In the genomic region with DNA sequence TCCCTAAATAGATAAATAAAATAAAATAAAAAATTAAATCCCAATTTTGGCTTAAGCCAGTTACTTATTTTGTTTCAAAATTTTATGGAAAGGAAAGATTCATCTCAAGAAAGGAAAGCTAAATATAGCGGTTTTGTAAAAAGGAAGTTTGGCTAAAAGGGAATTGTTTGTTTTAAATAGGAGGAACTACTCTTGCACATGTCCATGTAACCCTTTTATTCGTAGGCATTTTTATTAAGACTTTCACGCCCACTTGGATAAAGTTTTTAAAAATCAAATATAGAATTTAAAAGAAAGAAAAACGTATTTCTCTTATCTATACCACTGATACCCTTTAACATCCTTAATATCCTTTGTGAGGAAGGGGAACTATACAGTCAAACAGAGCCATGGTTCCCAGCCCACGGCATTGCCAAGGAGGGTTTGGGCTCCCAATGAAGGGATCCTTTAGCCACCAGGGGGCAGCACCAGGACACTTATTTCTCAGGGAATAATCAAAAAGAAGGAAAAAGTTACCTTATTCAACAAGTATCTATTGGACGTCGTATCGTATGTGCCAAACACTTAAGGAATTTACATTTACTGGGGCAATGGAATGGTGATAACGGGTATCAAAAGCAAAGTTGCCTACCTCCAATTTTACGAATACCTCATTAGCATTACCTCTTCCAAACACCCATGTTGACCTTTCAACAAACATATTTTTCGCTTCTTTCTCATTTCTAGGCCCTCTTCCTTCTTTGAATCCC, we compare ENCODE assay signal across 8 cellular contexts. TPM values are rescaled to one million over a fixed set of nuclear protein-coding genes. Genes with fewer than 3 reads are reported as not detected.
DNase-seq lines count a peak whose midpoint lies in the region; ATAC-seq and TF ChIP-seq lines count a peak whose summit lies in the region.

No MANE protein-coding gene starts in this region.

- CTCF ChIA-PET in HEK293 (lab: Yijun Ruan, JAX): interaction anchor here (0.6 to 0.9 kb wide), 3 partner anchors 10 to 256 kb away, joined by 3 to 4 read pairs (median 3); no protein-coding TSS in a partner anchor

- H3K27ac ChIP-seq in HEK293 (ENCODE audit: extremely low read depth, low read depth, low read length) (no peak overlapping the region), gastrocnemius medialis (no peak overlapping the region)

- H3K4me3 ChIP-seq in HEK293 (ENCODE audit: low read depth, low read length) (no peak overlapping the region), gastrocnemius medialis (peak overlapping the region in 3 of 4 donors; percentile 11 to 27 (median 14))

- no peaks in the 10 kb centered on the region for H3K27me3 ChIP-seq in gastrocnemius medialis

- TF ChIP-seq POLR2A in gastrocnemius medialis (IDR thresholded peaks at IDR 0.05): no peak

- POLR2A ChIA-PET in HEK293 (lab: Yijun Ruan, JAX): no interaction called here

- TF ChIP-seq CTCF in HEK293 (tag by site-specific recombination; IDR thresholded peaks at IDR 0.05): peak; percentile 50
- peak; percentile 74 to 93 (median 85) for TF ChIP-seq CTCF in gastrocnemius medialis (IDR thresholded peaks at IDR 0.05 in 4 of 5, conservative IDR thresholded peaks at IDR 0.05 in 1 of 5)

- H3K9me3 ChIP-seq in HEK293 (ENCODE audit: control insufficient read depth, insufficient read depth, low read depth, low read length) (no peaks in the 10 kb centered on the region), gastrocnemius medialis (no peaks in the 10 kb centered on the region)

- ATAC-seq in gastrocnemius medialis: peak; percentile 85 to 86
- no peak for ATAC-seq in GM18520 (IDR thresholded peaks at IDR 0.05; ENCODE audit: unreplicated experiment)

- in situ Hi-C loops in gastrocnemius medialis (cut with MboI; ENCODE audit: low sequenced_read_pairs in 4 of 4): loop anchor here in 3 of 4 donors (5.0 to 10.0 kb wide), 4 partner anchors 130 to 193 kb away; a partner anchor contains a TSS

- no peaks in the 10 kb centered on the region for H3K36me3 ChIP-seq in HEK293 (ENCODE audit: control insufficient read depth in 2 of 2, insufficient read depth in 1 of 2, low read length in 2 of 2)
- no peaks in the 10 kb centered on the region for H3K36me3 ChIP-seq in gastrocnemius medialis

- H3K4me1 ChIP-seq in HEK293 (ENCODE audit: control insufficient read depth, insufficient read depth, low read length) (no peaks in the 10 kb centered on the region), gastrocnemius medialis (peaks cover 0 to 4% of the 10 kb centered on the region in 2 donors)

- DNase-seq in ELR (ENCODE audit: low read depth) (peak; percentile 84), NCI-H1048 (lab: John Stamatoyannopoulos, UW) (peak; percentile 38), T-helper 22 cell (ENCODE audit: low read depth) (peak; percentile 49), astrocyte of the hippocampus (ENCODE audit: low read depth, low spot score) (peak; percentile 87), hypothalamus (lab: John Stamatoyannopoulos, UW) (peak in 50 of 51 donors; percentile 2 to 93 (median 53)), gastrocnemius medialis (peak; percentile 58 to 68)

- intact Hi-C loops in gastrocnemius medialis (cut with DNase I; ENCODE audit: low total_unique reads): loop anchor here (1.0 to 5.0 kb wide), 5 partner anchors 33 to 695 kb away; a partner anchor contains a TSS

TF ChIP-seq in HEK293, 187 proteins besides CTCF, POLR2A, EP300 and RAD21:
- TF ChIP-seq KLF1 (tag by site-specific recombination; IDR thresholded peaks at IDR 0.05) (no peak), PRDM1 (tag by site-specific recombination; IDR thresholded peaks at IDR 0.05) (no peak), ZNF423 (tag by site-specific recombination; IDR thresholded peaks at IDR 0.05) (no peak), ZNF366 (tag by site-specific recombination; conservative IDR thresholded peaks at IDR 0.05) (0 out of 2 replicates have a peak, but pooled peaks have one; percentile 15), KLF10 (tag by site-specific recombination; IDR thresholded peaks at IDR 0.05) (0 out of 2 replicates have a peak, but pooled peaks have one; percentile 17), SCRT2 (tag by site-specific recombination; IDR thresholded peaks at IDR 0.05) (peak; percentile 92), ZNF155 (tag by site-specific recombination; IDR thresholded peaks at IDR 0.05) (no peak), ZNF571 (tag by site-specific recombination; IDR thresholded peaks at IDR 0.05) (no peak), ZNF707 (tag by site-specific recombination; IDR thresholded peaks at IDR 0.05) (no peak), SALL2 (tag by site-specific recombination; IDR thresholded peaks at IDR 0.05; ENCODE audit: borderline replicate concordance) (no peak), ZNF654 (tag by site-specific recombination; IDR thresholded peaks at IDR 0.05; ENCODE audit: low read depth) (peak; percentile 78), SCRT1 (tag by site-specific recombination; IDR thresholded peaks at IDR 0.05; ENCODE audit: borderline replicate concordance) (peak; percentile 71; the same call in 1 of the 2 replicates), ZNF664 (tag by site-specific recombination; IDR thresholded peaks at IDR 0.05) (no peak)
- TF ChIP-seq, protein P1, sequence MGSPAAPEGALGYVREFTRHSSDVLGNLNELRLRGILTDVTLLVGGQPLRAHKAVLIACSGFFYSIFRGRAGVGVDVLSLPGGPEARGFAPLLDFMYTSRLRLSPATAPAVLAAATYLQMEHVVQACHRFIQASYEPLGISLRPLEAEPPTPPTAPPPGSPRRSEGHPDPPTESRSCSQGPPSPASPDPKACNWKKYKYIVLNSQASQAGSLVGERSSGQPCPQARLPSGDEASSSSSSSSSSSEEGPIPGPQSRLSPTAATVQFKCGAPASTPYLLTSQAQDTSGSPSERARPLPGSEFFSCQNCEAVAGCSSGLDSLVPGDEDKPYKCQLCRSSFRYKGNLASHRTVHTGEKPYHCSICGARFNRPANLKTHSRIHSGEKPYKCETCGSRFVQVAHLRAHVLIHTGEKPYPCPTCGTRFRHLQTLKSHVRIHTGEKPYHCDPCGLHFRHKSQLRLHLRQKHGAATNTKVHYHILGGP (tag by site-specific recombination; IDR thresholded peaks at IDR 0.05): no peak
- TF ChIP-seq, protein P2, sequence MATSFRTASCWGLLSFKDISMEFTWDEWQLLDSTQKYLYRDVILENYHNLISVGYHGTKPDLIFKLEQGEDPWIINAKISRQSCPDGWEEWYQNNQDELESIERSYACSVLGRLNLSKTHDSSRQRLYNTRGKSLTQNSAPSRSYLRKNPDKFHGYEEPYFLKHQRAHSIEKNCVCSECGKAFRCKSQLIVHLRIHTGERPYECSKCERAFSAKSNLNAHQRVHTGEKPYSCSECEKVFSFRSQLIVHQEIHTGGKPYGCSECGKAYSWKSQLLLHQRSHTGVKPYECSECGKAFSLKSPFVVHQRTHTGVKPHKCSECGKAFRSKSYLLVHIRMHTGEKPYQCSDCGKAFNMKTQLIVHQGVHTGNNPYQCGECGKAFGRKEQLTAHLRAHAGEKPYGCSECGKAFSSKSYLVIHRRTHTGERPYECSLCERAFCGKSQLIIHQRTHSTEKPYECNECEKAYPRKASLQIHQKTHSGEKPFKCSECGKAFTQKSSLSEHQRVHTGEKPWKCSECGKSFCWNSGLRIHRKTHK (tag by site-specific recombination; IDR thresholded peaks at IDR 0.05): no peak
TF ChIP-seq in HEK293: peak in this region for 5.

RNA-seq across cellular contexts. Expression of a gene that starts 27.7 kb away (rescaled TPM):
- 10 to 100 TPM in 3 of 4 donors, 1 to 10 TPM in 1; 9.2 to 17.3 (median 12.2) TPM for total RNA-seq in gastrocnemius medialis

RNA-seq across cellular contexts. Expression of a gene that starts 32.7 kb away (rescaled TPM):
- total RNA-seq in gastrocnemius medialis: 10 to 100 TPM; 18.9 to 46.2 (median 24.0) TPM
